ENCODE assay signal across 39 cellular contexts in the genomic region with DNA sequence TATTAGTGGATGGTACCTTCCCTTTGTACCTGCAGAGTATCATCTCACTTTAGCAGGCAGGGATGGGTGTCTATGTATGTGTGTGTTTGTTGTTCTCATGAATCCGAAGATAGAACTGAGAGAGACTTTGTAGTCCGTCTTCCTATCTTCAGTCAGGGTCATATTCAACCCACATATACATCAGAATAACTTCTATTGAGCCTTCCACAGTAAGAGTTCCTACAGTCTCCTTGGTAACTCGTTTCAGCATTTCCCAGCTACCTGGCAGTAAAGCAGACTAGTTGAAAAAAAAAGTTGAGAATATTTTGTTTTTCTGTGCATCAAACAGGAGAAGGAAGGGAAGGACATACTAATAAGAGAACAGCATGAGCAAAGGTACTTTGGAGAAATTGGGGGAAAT.
"Had no signal": no experiment of that assay in that cellular context is flagged by ENCODE, and none has a peak within 500 bp of the region (broad histone marks: within the 10 kb centered on the region; RNA-seq: fewer than 3 reads in every experiment).

No MANE protein-coding gene starts in this region.

- H3K27ac Mint-ChIP-seq: activated CD4-positive, alpha-beta memory T cell treated with anti-CD3 and anti-CD28 coated beads for 36 hours; activated CD4-positive, alpha-beta T cell treated with anti-CD3 and anti-CD28 coated beads for 36 hours; activated CD4-positive, alpha-beta T cell treated with anti-CD3 and anti-CD28 coated beads, Interleukin-2, amount 10 ng/mL, durations not matched to agents 24 days and 14 days; activated CD8-positive, alpha-beta memory T cell treated with anti-CD3 and anti-CD28 coated beads, Interleukin-2, amount 10 ng/mL, durations not matched to agents 7 days and 5 days; activated CD8-positive, alpha-beta T cell treated with anti-CD3 and anti-CD28 coated beads, Interleukin-2, amount 10 ng/mL, durations not matched to agents 7 days and 5 days; activated naive CD4-positive, alpha-beta T cell treated with anti-CD3 and anti-CD28 coated beads for 36 hours; activated naive CD4-positive, alpha-beta T cell treated with anti-CD3 and anti-CD28 coated beads, Interleukin-2, amount 50 U/mL, for 24 hours; activated naive CD8-positive, alpha-beta T cell treated with anti-CD3 and anti-CD28 coated beads for 36 hours; activated naive CD8-positive, alpha-beta T cell treated with anti-CD3 and anti-CD28 coated beads, Interleukin-2, amount 50 U/mL, for 24 hours; activated T-helper 1 cell treated with anti-CD3 and anti-CD28 coated beads, Interleukin-12 subunit alpha, Interleukin-12 subunit beta, Interleukin-2, Interleukin-4 antibody, amounts not matched to agents 30 ng/mL and 10 ng/mL and 1 ng/mL, durations not matched to agents 14 hours and 24 hours and 36 hours; activated T-helper 2 cell treated with anti-CD3 and anti-CD28 coated beads, Interferon-gamma antibody, Interleukin-2, Interleukin-4, amounts not matched to agents 10 μg/mL and 5 μg/mL and 100 μg/mL, durations not matched to agents 14 hours and 24 hours and 36 hours; brain; dendritic cell treated with granulocyte-macrophage colony-stimulating factor and Interleukin-4, amounts not matched to agents 40 ng/mL and 50 ng/mL, for 4 days; effector memory CD8-positive, alpha-beta T cell; T-helper 17 cell; T-helper 2 cell treated with Interferon-gamma antibody and Interleukin-4, amounts not matched to agents 5 μg/mL and 100 μg/mL, for 36 hours had no signal

- ATAC-seq: activated CD4-positive, alpha-beta T cell treated with anti-CD3 and anti-CD28 coated beads for 36 hours; activated CD8-positive, alpha-beta memory T cell treated with anti-CD3 and anti-CD28 coated beads, Interleukin-2, amount 10 ng/mL, durations not matched to agents 7 days and 5 days; activated CD8-positive, alpha-beta T cell treated with anti-CD3 and anti-CD28 coated beads, Interleukin-2, amount 10 ng/mL, durations not matched to agents 7 days and 5 days; activated naive CD8-positive, alpha-beta T cell treated with anti-CD3 and anti-CD28 coated beads, Interleukin-2, amount 50 U/mL, for 24 hours; effector memory CD8-positive, alpha-beta T cell; foreskin keratinocyte; gastrocnemius medialis; heart left ventricle; T-helper 17 cell had no signal

- H3K27me3 Mint-ChIP-seq: activated CD4-positive, alpha-beta memory T cell treated with anti-CD3 and anti-CD28 coated beads for 36 hours; activated CD4-positive, alpha-beta T cell treated with anti-CD3 and anti-CD28 coated beads for 36 hours; activated CD4-positive, alpha-beta T cell treated with anti-CD3 and anti-CD28 coated beads, Interleukin-2, amount 10 ng/mL, durations not matched to agents 24 days and 14 days; activated CD8-positive, alpha-beta memory T cell treated with anti-CD3 and anti-CD28 coated beads, Interleukin-2, amount 10 ng/mL, durations not matched to agents 7 days and 5 days; activated naive CD4-positive, alpha-beta T cell treated with anti-CD3 and anti-CD28 coated beads, Interleukin-2, amount 50 U/mL, for 24 hours; activated naive CD8-positive, alpha-beta T cell treated with anti-CD3 and anti-CD28 coated beads for 36 hours; activated naive CD8-positive, alpha-beta T cell treated with anti-CD3 and anti-CD28 coated beads, Interleukin-2, amount 50 U/mL, for 24 hours; brain; dendritic cell treated with granulocyte-macrophage colony-stimulating factor and Interleukin-4, amounts not matched to agents 40 ng/mL and 50 ng/mL, for 4 days; effector memory CD8-positive, alpha-beta T cell; T-helper 17 cell had no signal

- H3K27me3 ChIP-seq: adrenal gland, breast epithelium, cardiac muscle cell, esophagus muscularis mucosa, foreskin keratinocyte, gastrocnemius medialis, heart left ventricle had no signal

- H3K9me3 ChIP-seq: adrenal gland, breast epithelium, esophagus muscularis mucosa, gastrocnemius medialis, heart left ventricle had no signal

- DNase-seq: activated CD4-positive, alpha-beta memory T cell treated with anti-CD3 and anti-CD28 coated beads for 36 hours; activated CD4-positive, alpha-beta T cell treated with anti-CD3 and anti-CD28 coated beads for 36 hours; activated CD4-positive, alpha-beta T cell treated with anti-CD3 and anti-CD28 coated beads, Interleukin-2, amount 10 ng/mL, durations not matched to agents 24 days and 14 days; activated CD4-positive, CD25-positive, alpha-beta regulatory T cell; activated CD4-positive, CD25-positive, alpha-beta regulatory T cell treated with anti-CD3 and anti-CD28 coated beads, Interleukin-2, amount 50 U/mL, for 72 hours; activated CD8-positive, alpha-beta memory T cell treated with anti-CD3 and anti-CD28 coated beads, Interleukin-2, amount 10 ng/mL, durations not matched to agents 7 days and 5 days; activated CD8-positive, alpha-beta memory T cell treated with anti-CD3 and anti-CD28 coated beads, Interleukin-2, amount 50 U/mL, for 4 hours; activated CD8-positive, alpha-beta T cell treated with anti-CD3 and anti-CD28 coated beads, Interleukin-2, amount 10 ng/mL, durations not matched to agents 7 days and 5 days; activated effector memory CD4-positive, alpha-beta T cell treated with anti-CD3 and anti-CD28 coated beads, Interleukin-2, amount 50 U/mL, for 16 hours; activated naive CD4-positive, alpha-beta T cell treated with anti-CD3 and anti-CD28 coated beads for 36 hours; activated naive CD8-positive, alpha-beta T cell treated with anti-CD3 and anti-CD28 coated beads for 36 hours; activated naive CD8-positive, alpha-beta T cell treated with anti-CD3 and anti-CD28 coated beads, Interleukin-2, amount 50 U/mL, for 24 hours; activated T-cell treated with anti-CD3 and anti-CD28 coated beads, Interleukin-2, amount 50 U/mL, for 1 hour; activated T-cell treated with anti-CD3 and anti-CD28 coated beads, Interleukin-2, amount 50 U/mL, for 48 hours; adrenal gland; amygdala; aorta; central memory CD4-positive, alpha-beta T cell; cerebellar nuclear complex; effector CD4-positive, alpha-beta T cell; effector memory CD8-positive, alpha-beta T cell; erythroblast; foreskin keratinocyte; gastrocnemius medialis; glutamatergic neuron; heart left ventricle; T-helper 17 cell; T1000; WERI-Rb-1 had no signal

- H3K27ac ChIP-seq: adrenal gland, breast epithelium, cardiac muscle cell, coronary artery, esophagus muscularis mucosa, foreskin keratinocyte, gastrocnemius medialis, heart left ventricle, WERI-Rb-1 had no signal

- H3K4me3 Mint-ChIP-seq: activated CD4-positive, alpha-beta memory T cell treated with anti-CD3 and anti-CD28 coated beads for 36 hours; activated CD4-positive, alpha-beta T cell treated with anti-CD3 and anti-CD28 coated beads for 36 hours; activated CD4-positive, alpha-beta T cell treated with anti-CD3 and anti-CD28 coated beads, Interleukin-2, amount 10 ng/mL, durations not matched to agents 24 days and 14 days; activated CD8-positive, alpha-beta memory T cell treated with anti-CD3 and anti-CD28 coated beads, Interleukin-2, amount 10 ng/mL, durations not matched to agents 7 days and 5 days; activated CD8-positive, alpha-beta T cell treated with anti-CD3 and anti-CD28 coated beads, Interleukin-2, amount 10 ng/mL, durations not matched to agents 7 days and 5 days; activated naive CD4-positive, alpha-beta T cell treated with anti-CD3 and anti-CD28 coated beads for 36 hours; activated naive CD4-positive, alpha-beta T cell treated with anti-CD3 and anti-CD28 coated beads, Interleukin-2, amount 50 U/mL, for 24 hours; activated naive CD8-positive, alpha-beta T cell treated with anti-CD3 and anti-CD28 coated beads for 36 hours; activated naive CD8-positive, alpha-beta T cell treated with anti-CD3 and anti-CD28 coated beads, Interleukin-2, amount 50 U/mL, for 24 hours; activated T-helper 1 cell treated with anti-CD3 and anti-CD28 coated beads, Interleukin-12 subunit alpha, Interleukin-12 subunit beta, Interleukin-2, Interleukin-4 antibody, amounts not matched to agents 30 ng/mL and 10 ng/mL and 1 ng/mL, durations not matched to agents 14 hours and 24 hours and 36 hours; brain; dendritic cell treated with granulocyte-macrophage colony-stimulating factor and Interleukin-4, amounts not matched to agents 40 ng/mL and 50 ng/mL, for 4 days; effector memory CD8-positive, alpha-beta T cell; T-helper 17 cell; T-helper 2 cell treated with Interferon-gamma antibody and Interleukin-4, amounts not matched to agents 5 μg/mL and 100 μg/mL, for 36 hours had no signal

- H3K9me3 Mint-ChIP-seq: activated CD4-positive, alpha-beta memory T cell treated with anti-CD3 and anti-CD28 coated beads for 36 hours; activated CD4-positive, alpha-beta T cell treated with anti-CD3 and anti-CD28 coated beads, Interleukin-2, amount 10 ng/mL, durations not matched to agents 24 days and 14 days; activated naive CD4-positive, alpha-beta T cell treated with anti-CD3 and anti-CD28 coated beads for 36 hours; activated naive CD4-positive, alpha-beta T cell treated with anti-CD3 and anti-CD28 coated beads, Interleukin-2, amount 50 U/mL, for 24 hours; activated naive CD8-positive, alpha-beta T cell treated with anti-CD3 and anti-CD28 coated beads for 36 hours; activated naive CD8-positive, alpha-beta T cell treated with anti-CD3 and anti-CD28 coated beads, Interleukin-2, amount 50 U/mL, for 24 hours; activated T-helper 1 cell treated with anti-CD3 and anti-CD28 coated beads, Interleukin-12 subunit alpha, Interleukin-12 subunit beta, Interleukin-2, Interleukin-4 antibody, amounts not matched to agents 30 ng/mL and 10 ng/mL and 1 ng/mL, durations not matched to agents 14 hours and 24 hours and 36 hours; activated T-helper 2 cell treated with anti-CD3 and anti-CD28 coated beads, Interferon-gamma antibody, Interleukin-2, Interleukin-4, amounts not matched to agents 10 μg/mL and 5 μg/mL and 100 μg/mL, durations not matched to agents 14 hours and 24 hours and 36 hours; brain; dendritic cell treated with granulocyte-macrophage colony-stimulating factor and Interleukin-4, amounts not matched to agents 40 ng/mL and 50 ng/mL, for 4 days; effector memory CD8-positive, alpha-beta T cell; T-helper 2 cell treated with Interferon-gamma antibody and Interleukin-4, amounts not matched to agents 5 μg/mL and 100 μg/mL, for 36 hours had no signal

- H3K4me3 ChIP-seq: adrenal gland, breast epithelium, cardiac muscle cell, coronary artery, esophagus muscularis mucosa, gastrocnemius medialis, heart left ventricle had no signal

- H3K36me3 ChIP-seq: breast epithelium, WERI-Rb-1 had no signal

- H3K4me1 ChIP-seq: adrenal gland, breast epithelium, esophagus muscularis mucosa, foreskin keratinocyte, gastrocnemius medialis, heart left ventricle had no signal

- H3K4me1 Mint-ChIP-seq: activated CD4-positive, alpha-beta T cell treated with anti-CD3 and anti-CD28 coated beads for 36 hours; activated CD4-positive, alpha-beta T cell treated with anti-CD3 and anti-CD28 coated beads, Interleukin-2, amount 10 ng/mL, durations not matched to agents 24 days and 14 days; activated CD8-positive, alpha-beta memory T cell treated with anti-CD3 and anti-CD28 coated beads, Interleukin-2, amount 10 ng/mL, durations not matched to agents 7 days and 5 days; activated naive CD4-positive, alpha-beta T cell treated with anti-CD3 and anti-CD28 coated beads, Interleukin-2, amount 50 U/mL, for 24 hours; activated naive CD8-positive, alpha-beta T cell treated with anti-CD3 and anti-CD28 coated beads for 36 hours; activated naive CD8-positive, alpha-beta T cell treated with anti-CD3 and anti-CD28 coated beads, Interleukin-2, amount 50 U/mL, for 24 hours; brain; T-helper 17 cell had no signal
